1 cellular context compared by ENCODE assay signal in the genomic region with DNA sequence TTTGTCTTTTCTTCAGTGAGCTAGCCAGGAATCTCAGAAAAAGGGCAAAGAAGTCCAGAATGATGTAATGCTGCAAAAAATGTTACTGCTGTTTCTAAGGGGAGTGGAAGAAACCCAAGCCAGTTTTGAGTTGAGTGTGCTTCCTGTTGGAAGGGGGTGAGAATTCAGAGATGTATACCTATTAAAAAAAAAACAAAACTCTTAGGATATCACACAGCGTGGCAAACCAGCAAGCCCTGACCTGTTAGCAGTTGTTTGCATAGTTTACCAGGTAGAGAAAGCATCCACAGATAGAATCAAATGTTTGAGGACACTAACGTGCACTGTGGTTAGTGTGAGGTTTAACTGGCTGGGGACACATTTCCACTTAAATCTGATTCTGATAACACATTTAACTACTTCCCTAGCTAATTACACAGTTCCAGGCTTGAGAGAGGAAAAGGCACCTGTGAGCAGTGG.
TF ChIP-seq lines count a peak whose summit lies in the region.

No MANE protein-coding gene starts in this region.

TF ChIP-seq in WTC11, 78 proteins besides CTCF, POLR2A, EP300 and RAD21 (continued from another document):
- TF ChIP-seq, protein P1, sequence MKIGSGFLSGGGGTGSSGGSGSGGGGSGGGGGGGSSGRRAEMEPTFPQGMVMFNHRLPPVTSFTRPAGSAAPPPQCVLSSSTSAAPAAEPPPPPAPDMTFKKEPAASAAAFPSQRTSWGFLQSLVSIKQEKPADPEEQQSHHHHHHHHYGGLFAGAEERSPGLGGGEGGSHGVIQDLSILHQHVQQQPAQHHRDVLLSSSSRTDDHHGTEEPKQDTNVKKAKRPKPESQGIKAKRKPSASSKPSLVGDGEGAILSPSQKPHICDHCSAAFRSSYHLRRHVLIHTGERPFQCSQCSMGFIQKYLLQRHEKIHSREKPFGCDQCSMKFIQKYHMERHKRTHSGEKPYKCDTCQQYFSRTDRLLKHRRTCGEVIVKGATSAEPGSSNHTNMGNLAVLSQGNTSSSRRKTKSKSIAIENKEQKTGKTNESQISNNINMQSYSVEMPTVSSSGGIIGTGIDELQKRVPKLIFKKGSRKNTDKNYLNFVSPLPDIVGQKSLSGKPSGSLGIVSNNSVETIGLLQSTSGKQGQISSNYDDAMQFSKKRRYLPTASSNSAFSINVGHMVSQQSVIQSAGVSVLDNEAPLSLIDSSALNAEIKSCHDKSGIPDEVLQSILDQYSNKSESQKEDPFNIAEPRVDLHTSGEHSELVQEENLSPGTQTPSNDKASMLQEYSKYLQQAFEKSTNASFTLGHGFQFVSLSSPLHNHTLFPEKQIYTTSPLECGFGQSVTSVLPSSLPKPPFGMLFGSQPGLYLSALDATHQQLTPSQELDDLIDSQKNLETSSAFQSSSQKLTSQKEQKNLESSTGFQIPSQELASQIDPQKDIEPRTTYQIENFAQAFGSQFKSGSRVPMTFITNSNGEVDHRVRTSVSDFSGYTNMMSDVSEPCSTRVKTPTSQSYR (CRISPR knock-in tag; IDR thresholded peaks at IDR 0.05) = no peak
TF ChIP-seq in WTC11: peak in this region for 0.
